17 cellular contexts compared by ENCODE assay signal in the genomic region with DNA sequence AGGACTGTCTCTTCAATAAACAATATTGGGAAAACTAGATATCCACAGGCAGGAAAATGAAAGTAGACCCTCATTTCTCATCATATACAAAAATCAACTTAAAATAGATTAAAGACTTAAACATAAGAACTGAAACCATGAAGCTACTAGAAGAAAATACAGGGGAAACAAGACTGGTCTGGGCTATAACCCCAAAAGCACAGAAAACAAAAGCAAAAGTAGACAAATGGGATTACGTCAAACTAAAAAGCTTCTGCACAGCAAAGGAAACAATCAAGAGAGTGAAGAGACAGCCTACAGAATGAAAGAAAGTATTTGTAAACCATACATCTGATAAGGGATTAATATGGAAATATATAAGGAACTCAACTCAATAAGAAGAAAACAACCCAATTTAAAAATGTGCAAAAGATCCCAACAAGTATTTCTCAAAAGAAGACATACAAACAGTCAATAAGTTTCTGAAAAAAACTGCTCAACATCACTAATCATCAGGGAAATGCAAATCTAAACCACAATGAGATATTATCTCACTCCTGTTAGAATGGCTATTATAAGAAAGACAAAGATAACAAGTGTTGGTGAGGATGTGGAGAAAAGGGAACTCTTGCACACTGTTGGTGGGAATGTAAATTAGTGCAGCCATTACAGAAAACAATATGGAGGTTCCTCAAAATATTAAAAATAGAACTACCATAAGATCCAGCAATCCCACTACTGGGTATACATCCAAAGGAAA.
DNase-seq lines count a peak whose midpoint lies in the region; ATAC-seq and TF ChIP-seq lines count a peak whose summit lies in the region.
"Had no signal": no experiment of that assay in that cellular context is flagged by ENCODE, and none has a peak within 500 bp of the region (broad histone marks: within the 10 kb centered on the region; RNA-seq: fewer than 3 reads in every experiment).

No MANE protein-coding gene starts in this region.

- H2BK12ac ChIP-seq in trophoblast cell (ENCODE audit: low read length): no peak overlapping the region

- peak in 4 of 5 donors; percentile 3 to 15 (median 9) for DNase-seq in CD4-positive, alpha-beta memory T cell
- DNase-seq in AG08395 (ENCODE audit: low spot score) (no peak), trophoblast cell (no peak), ascending aorta (ENCODE audit: low spot score in 2 of 2) (no peak), aorta (no peak)
- DNase-seq: activated CD4-positive, CD25-positive, alpha-beta regulatory T cell treated with anti-CD3 and anti-CD28 coated beads, Interleukin-2, amount 50 U/mL, for 72 hours; anterior cingulate cortex; cortex of kidney; GOT3; MV-4-11; NCI-H82; pancreas had no signal

- H3K27ac Mint-ChIP-seq in CD4-positive, alpha-beta memory T cell: peak overlapping the region in 5 of 7 donors; percentile 8 to 71 (median 59)

- H3K23ac ChIP-seq in trophoblast cell (ENCODE audit: low read length): no peak overlapping the region

- no peak for TF ChIP-seq CTCF in ascending aorta (IDR thresholded peaks at IDR 0.05)

- H3K27me3 ChIP-seq in CD4-positive, alpha-beta memory T cell (ENCODE audit: insufficient read depth, low read length): no peaks in the 10 kb centered on the region
- H3K27me3 ChIP-seq in trophoblast cell (ENCODE audit: insufficient read depth, low read length) (no peaks in the 10 kb centered on the region), ascending aorta (no peaks in the 10 kb centered on the region), aorta (ENCODE audit: control insufficient read depth in 1 of 2, insufficient read depth in 2 of 2, low read length in 1 of 2) (no peaks in the 10 kb centered on the region)
- H3K27me3 ChIP-seq: pancreas had no signal

- no peak overlapping the region for H4K8ac ChIP-seq in trophoblast cell (ENCODE audit: low read depth, low read length)

- ATAC-seq in GM19035 (IDR thresholded peaks at IDR 0.05; ENCODE audit: unreplicated experiment): peak; percentile 86
- ATAC-seq in HG02642 (IDR thresholded peaks at IDR 0.05; ENCODE audit: poor library complexity, unreplicated experiment): peak; percentile 64
- peak; percentile 79 for ATAC-seq in HG03565 (IDR thresholded peaks at IDR 0.05; ENCODE audit: unreplicated experiment)
- ATAC-seq in aorta (ENCODE audit: low FRiP score): no peak
- ATAC-seq: esophagus mucosa, pancreas had no signal

- H3K14ac ChIP-seq in trophoblast cell (ENCODE audit: low read length): no peak overlapping the region

- H3K4me1 Mint-ChIP-seq in CD4-positive, alpha-beta memory T cell: peaks cover 0 to 7% (median 5%) of the 10 kb centered on the region in 4 donors

- no peaks in the 10 kb centered on the region for H3K36me3 ChIP-seq in CD4-positive, alpha-beta memory T cell (ENCODE audit: insufficient read depth, low read length)
- H3K36me3 ChIP-seq in trophoblast cell (ENCODE audit: control insufficient read depth in 1 of 2, insufficient read depth in 2 of 2, low read length in 2 of 2): no peaks in the 10 kb centered on the region
- H3K36me3 ChIP-seq in ascending aorta: no peaks in the 10 kb centered on the region
- H3K36me3 ChIP-seq in aorta (ENCODE audit: control insufficient read depth in 1 of 2, insufficient read depth in 2 of 2, low read length in 1 of 2): no peaks in the 10 kb centered on the region
- H3K36me3 ChIP-seq: pancreas had no signal

- H3K9ac ChIP-seq in trophoblast cell (ENCODE audit: low read length): no peak overlapping the region

- H4K12ac ChIP-seq in trophoblast cell (ENCODE audit: low read depth, low read length): no peak overlapping the region

- H3K27me3 Mint-ChIP-seq in CD4-positive, alpha-beta memory T cell: peaks cover 0 to 2% of the 10 kb centered on the region in 2 donors

- H3K18ac ChIP-seq in trophoblast cell (ENCODE audit: low read length): no peak overlapping the region

- H3K79me1 ChIP-seq in trophoblast cell (ENCODE audit: low read length): no peaks in the 10 kb centered on the region

- no peaks in the 10 kb centered on the region for H3K36me3 Mint-ChIP-seq in CD4-positive, alpha-beta memory T cell

- no peak overlapping the region for H2AK5ac ChIP-seq in trophoblast cell (ENCODE audit: low read length)

- H3K9me3 Mint-ChIP-seq in CD4-positive, alpha-beta memory T cell: peaks cover 0 to 8% (median 2%) of the 10 kb centered on the region in 8 donors

- intact Hi-C loops in CD4-positive, alpha-beta memory T cell (cut with micrococcal nuclease): no loop called here
- intact Hi-C loops in ascending aorta (cut with DNase I) (no loop called here), aorta (cut with DNase I) (no loop called here)

- H3K4ac ChIP-seq in trophoblast cell (ENCODE audit: low read depth, low read length): no peak overlapping the region

- H3K4me1 ChIP-seq in CD4-positive, alpha-beta memory T cell (ENCODE audit: insufficient read depth, low read length): no peaks in the 10 kb centered on the region
- H3K4me1 ChIP-seq in trophoblast cell (ENCODE audit: control insufficient read depth in 1 of 2, insufficient read depth in 2 of 2, low read length in 2 of 2) (no peaks in the 10 kb centered on the region), ascending aorta (no peaks in the 10 kb centered on the region), aorta (ENCODE audit: control insufficient read depth in 1 of 2, insufficient read depth in 2 of 2, low read length in 2 of 2) (no peaks in the 10 kb centered on the region)

- H3K4me2 ChIP-seq in trophoblast cell (ENCODE audit: low read length): no peak overlapping the region
- H3K4me2 ChIP-seq: smooth muscle cell had no signal

- H3K4me3 Mint-ChIP-seq in CD4-positive, alpha-beta memory T cell: peak overlapping the region in 4 of 8 donors; percentile 25 to 67 (median 48)

- no peaks in the 10 kb centered on the region for H3K79me2 ChIP-seq in trophoblast cell (ENCODE audit: control insufficient read depth, insufficient read depth, low read length, poor library complexity)

- no peak overlapping the region for H2AFZ ChIP-seq in trophoblast cell (ENCODE audit: insufficient read depth, low read length, poor library complexity)

- no CpG with 5 or more reads among the region's 1 CpG for WGBS in trophoblast cell (ENCODE audit: extremely low coverage, insufficient coverage, insufficient read length)
- 95 to 96% methylated on average over 1 of the region's 1 CpG for WGBS in aorta, 2 donors

- no peak overlapping the region for H3K4me3 ChIP-seq in CD4-positive, alpha-beta memory T cell (ENCODE audit: low read length in 2 of 2)
- no peak overlapping the region for H3K4me3 ChIP-seq in trophoblast cell (ENCODE audit: low read depth, low read length)
- no peak overlapping the region for H3K4me3 ChIP-seq in ascending aorta
- no peak overlapping the region for H3K4me3 ChIP-seq in aorta (ENCODE audit: low read length in 2 of 2)
- H3K4me3 ChIP-seq: pancreas, smooth muscle cell had no signal

- no peak overlapping the region for H2BK120ac ChIP-seq in trophoblast cell (ENCODE audit: insufficient read depth, low read length, poor library complexity)

- H3K27ac ChIP-seq in CD4-positive, alpha-beta memory T cell (ENCODE audit: low read depth, low read length): no peak overlapping the region
- H3K27ac ChIP-seq in trophoblast cell (ENCODE audit: low read depth, low read length): no peak overlapping the region
- no peak overlapping the region for H3K27ac ChIP-seq in ascending aorta
- no peak overlapping the region for H3K27ac ChIP-seq in aorta (ENCODE audit: low read depth in 1 of 2, low read length in 2 of 2)
- H3K27ac ChIP-seq: pancreas had no signal

- H3K9me3 ChIP-seq in CD4-positive, alpha-beta memory T cell (ENCODE audit: control insufficient read depth in 1 of 2, low read length in 2 of 2): no peaks in the 10 kb centered on the region
- H3K9me3 ChIP-seq in trophoblast cell (ENCODE audit: insufficient read depth, low read depth, low read length) (no peaks in the 10 kb centered on the region), ascending aorta (no peaks in the 10 kb centered on the region), aorta (ENCODE audit: control insufficient read depth, low read length) (no peaks in the 10 kb centered on the region)
- H3K9me3 ChIP-seq: pancreas had no signal

- CTCF ChIA-PET in CD4-positive, alpha-beta memory T cell (lab: Charles Lee; ENCODE audit: partially characterized antibody): no interaction called here

- no peak overlapping the region for H2BK5ac ChIP-seq in trophoblast cell (ENCODE audit: low read depth, low read length, poor library complexity)

- no peak overlapping the region for H4K91ac ChIP-seq in trophoblast cell (ENCODE audit: low read depth, low read length)

- POLR2A ChIA-PET in CD4-positive, alpha-beta memory T cell (lab: Charles Lee; ENCODE audit: partially characterized antibody): no interaction called here

Comparison
In these comparisons a context has a peak if more than half of its experiments do, and no peak if none do; other contexts are left out.
1. DNase-seq: peak in CD4-positive, alpha-beta memory T cell (4 of 5); none in AG08395 (single experiment), trophoblast cell (0 of 2), ascending aorta (0 of 2) and aorta (0 of 2).